8 cellular contexts compared by ENCODE assay signal in genomic region chr11:5809122-5809519, GRCh38. TPM values are rescaled to one million over a fixed set of nuclear protein-coding genes. Genes with fewer than 3 reads are reported as not detected.
DNase-seq lines count a peak whose midpoint lies in the region; ATAC-seq and TF ChIP-seq lines count a peak whose summit lies in the region.

No MANE protein-coding gene starts in this region.

- POLR2A ChIA-PET in CD4-positive, alpha-beta T cell (lab: Charles Lee): interaction anchor here (0.7 kb wide), 1 partner anchor 1164 kb away, joined by 3 read pairs; no protein-coding TSS in a partner anchor

- peak overlapping the region; percentile 100 for H3K4me2 ChIP-seq in OCI-LY3 (ENCODE audit: low read length)

- no peak for ATAC-seq in CD4-positive, alpha-beta T cell (ENCODE audit: poor library complexity)
- peak; percentile 37 for ATAC-seq in GM21723 (IDR thresholded peaks at IDR 0.05; ENCODE audit: unreplicated experiment)
- ATAC-seq in GM18858 (IDR thresholded peaks at IDR 0.05; ENCODE audit: unreplicated experiment): no peak

- H3K36me3 ChIP-seq in OCI-LY3 (replicated peaks; ENCODE audit: low read depth, low read length): no peaks in the 10 kb centered on the region
- H3K36me3 ChIP-seq in esophagus (ENCODE audit: control insufficient read depth in 2 of 2, insufficient read depth in 2 of 2, low read length in 1 of 2): no peaks in the 10 kb centered on the region

- no peaks in the 10 kb centered on the region for H3K36me3 Mint-ChIP-seq in CD4-positive, alpha-beta T cell (ENCODE audit: low read depth)

- H3K27ac Mint-ChIP-seq in CD4-positive, alpha-beta T cell: no peak overlapping the region

- H3K9me3 ChIP-seq in CD4-positive, alpha-beta T cell (ENCODE audit: control insufficient read depth, low read length): no peaks in the 10 kb centered on the region
- H3K9me3 ChIP-seq in OCI-LY3 (ENCODE audit: insufficient read depth, low read length) (no peaks in the 10 kb centered on the region), esophagus (ENCODE audit: control insufficient read depth in 2 of 2, insufficient read depth in 1 of 2, low read depth in 1 of 2, low read length in 1 of 2) (no peaks in the 10 kb centered on the region)

- H3K4me1 ChIP-seq in OCI-LY3 (ENCODE audit: low read length): peaks cover 7% of the 10 kb centered on the region
- no peaks in the 10 kb centered on the region for H3K4me1 ChIP-seq in esophagus (ENCODE audit: control insufficient read depth in 2 of 2, insufficient read depth in 2 of 2, low read length in 1 of 2)

- H3K9ac ChIP-seq in OCI-LY3 (ENCODE audit: low read length): peak overlapping the region; percentile 74

- peaks cover 4% of the 10 kb centered on the region for H3K9me3 Mint-ChIP-seq in CD4-positive, alpha-beta T cell

- TF ChIP-seq CTCF in CD4-positive, alpha-beta T cell (IDR thresholded peaks at IDR 0.05): no peak
- TF ChIP-seq CTCF in OCI-LY3 (IDR thresholded peaks at IDR 0.05; ENCODE audit: low read depth, low read length) (no peak), retinal pigment epithelial cell (conservative IDR thresholded peaks at IDR 0.05; ENCODE audit: low read depth, low read length) (no peak)

- H3K4me3 Mint-ChIP-seq in CD4-positive, alpha-beta T cell: peak overlapping the region; percentile 89

- intact Hi-C loops in CD4-positive, alpha-beta T cell (cut with DNase I, micrococcal nuclease): loop anchor here (2.0 to 10.0 kb wide), 4 partner anchors 127 to 1624 kb away; no protein-coding TSS in a partner anchor

- in situ Hi-C loops in G401 (cut with HindIII; ENCODE audit: low sequenced_read_pairs): no loop called here

- WGBS in esophagus, 2 donors: 36 to 42% methylated on average over 5 of the region's 5 CpGs

- no peaks in the 10 kb centered on the region for H3K79me2 ChIP-seq in OCI-LY3 (ENCODE audit: low read length)

- H4K20me1 ChIP-seq in OCI-LY3 (ENCODE audit: insufficient read depth, low read length): no peaks in the 10 kb centered on the region

- H2AFZ ChIP-seq in OCI-LY3 (ENCODE audit: low read depth, low read length): peak overlapping the region; percentile 100

- H3K4me1 Mint-ChIP-seq in CD4-positive, alpha-beta T cell (ENCODE audit: low read depth): peaks cover 6% of the 10 kb centered on the region

- H3K27ac ChIP-seq in CD4-positive, alpha-beta T cell (ENCODE audit: low read depth, low read length): no peak overlapping the region
- H3K27ac ChIP-seq in OCI-LY3 (ENCODE audit: low read length) (no peak overlapping the region), esophagus (ENCODE audit: low read depth in 2 of 2, low read length in 1 of 2) (no peak overlapping the region)

- CTCF ChIA-PET in CD4-positive, alpha-beta T cell (lab: Charles Lee): no interaction called here

- DNase-seq in CD4-positive, alpha-beta T cell: no peak
- DNase-seq in retinal pigment epithelial cell (ENCODE audit: low read depth): no peak
- no peak for DNase-seq in GM19240 (ENCODE audit: insufficient read length, low spot score)
- DNase-seq in G401 (ENCODE audit: low spot score): no peak

- peaks cover 38% of the 10 kb centered on the region for H3K27me3 Mint-ChIP-seq in CD4-positive, alpha-beta T cell

- H3K4me3 ChIP-seq in OCI-LY3 (ENCODE audit: low read length) (peak overlapping the region; percentile 100), esophagus (ENCODE audit: low read depth in 1 of 2, low read length in 2 of 2) (peak overlapping the region; percentile 17 to 48), retinal pigment epithelial cell (ENCODE audit: low read length) (peak overlapping the region; percentile 51)

- H3K27me3 ChIP-seq in CD4-positive, alpha-beta T cell (ENCODE audit: control insufficient read depth, insufficient read depth, low read length): peaks cover 8% of the 10 kb centered on the region
- H3K27me3 ChIP-seq in OCI-LY3 (ENCODE audit: low read depth, low read length) (0 out of 2 replicates have a peak, but pooled peaks cover 2% of the 10 kb centered on the region), esophagus (ENCODE audit: control insufficient read depth in 1 of 2, insufficient read depth in 2 of 2, low read length in 2 of 2) (no peaks in the 10 kb centered on the region)

RNA-seq across cellular contexts. Expression of gene OR52N2, which starts 0.4 kb away (rescaled TPM):
- total RNA-seq in CD4-positive, alpha-beta T cell: not detected
- not detected for polyA plus RNA-seq in esophagus
- total RNA-seq in G401 (2014; rRNA removed; shearing (Covaris generic)): not detected in 2 replicates

RNA-seq across cellular contexts. Expression of gene OR52N1, which starts 18.1 kb away (rescaled TPM):
- total RNA-seq in CD4-positive, alpha-beta T cell: not detected
- not detected for polyA plus RNA-seq in esophagus
- not detected in 2 replicates for total RNA-seq in G401 (2014; rRNA removed; shearing (Covaris generic))

RNA-seq across cellular contexts. Expression of gene OR52N5, which starts 26.0 kb away (rescaled TPM):
- not detected for total RNA-seq in CD4-positive, alpha-beta T cell
- polyA plus RNA-seq in esophagus: not detected
- total RNA-seq in G401 (2014; rRNA removed; shearing (Covaris generic)): not detected in 2 replicates

RNA-seq across cellular contexts. Expression of gene OR52E6, which starts 32.6 kb away (rescaled TPM):
- not detected for total RNA-seq in CD4-positive, alpha-beta T cell
- not detected for polyA plus RNA-seq in esophagus
- not detected in 2 replicates for total RNA-seq in G401 (2014; rRNA removed; shearing (Covaris generic))

RNA-seq across cellular contexts. Expression of gene OR52E8, which starts 48.4 kb away (rescaled TPM):
- total RNA-seq in CD4-positive, alpha-beta T cell: not detected
- not detected for polyA plus RNA-seq in esophagus
- not detected in 2 replicates for total RNA-seq in G401 (2014; rRNA removed; shearing (Covaris generic))

Comparison
In these comparisons a context has a peak if more than half of its experiments do, and no peak if none do; other contexts are left out.
1. H3K4me3 ChIP-seq: peak in every context shown above with its lines; median percentile 100 in OCI-LY3; 51 in retinal pigment epithelial cell; 32 in esophagus.